9 cellular contexts compared by ENCODE assay signal in the genomic region with DNA sequence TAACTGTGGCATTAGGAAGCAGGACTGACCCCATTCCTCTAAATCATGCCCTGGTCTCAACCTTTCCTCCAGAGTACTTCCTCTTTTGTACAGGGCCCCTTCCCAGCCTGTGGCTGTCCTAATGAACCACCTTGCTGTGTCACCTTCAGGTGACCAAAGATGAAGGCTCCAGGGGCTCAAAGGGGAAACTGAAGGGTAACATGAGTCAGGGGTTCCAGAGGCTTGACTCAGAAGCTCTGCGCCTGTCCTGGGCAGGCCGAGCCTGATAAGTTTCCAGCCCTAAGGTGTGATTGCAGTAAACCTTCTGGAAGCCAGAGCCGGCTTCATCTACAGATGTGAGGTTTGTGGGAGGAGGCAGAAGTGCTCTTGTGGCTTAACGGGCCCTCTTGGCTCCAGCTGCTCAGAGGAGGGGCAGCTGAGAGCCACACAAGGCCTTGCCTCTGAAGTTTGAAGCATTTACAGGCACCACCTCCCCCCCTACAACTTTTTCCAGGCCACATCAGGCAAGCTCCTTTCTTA.
DNase-seq lines count a peak whose midpoint lies in the region; ATAC-seq, FAIRE-seq and TF ChIP-seq lines count a peak whose summit lies in the region.
"Had no signal": no experiment of that assay in that cellular context is flagged by ENCODE, and none has a peak within 500 bp of the region (broad histone marks: within the 10 kb centered on the region; RNA-seq: fewer than 3 reads in every experiment).

No MANE protein-coding gene starts in this region.

- no peak for TF ChIP-seq CTCF in neural progenitor cell (IDR thresholded peaks at IDR 0.05)

- peak; percentile 72 for ATAC-seq in GM18502 (IDR thresholded peaks at IDR 0.05; ENCODE audit: poor library complexity, unreplicated experiment)
- ATAC-seq in HG02571 (IDR thresholded peaks at IDR 0.05; ENCODE audit: unreplicated experiment): peak; percentile 55

- peaks cover 6% of the 10 kb centered on the region for H3K4me1 ChIP-seq in neural progenitor cell
- H3K4me1 ChIP-seq: parathyroid adenoma had no signal

- no peak overlapping the region for H3K4me3 ChIP-seq in neural progenitor cell

- no peak overlapping the region for H3K27ac ChIP-seq in neural progenitor cell
- H3K27ac ChIP-seq: parathyroid adenoma had no signal

- no peaks in the 10 kb centered on the region for H3F3A ChIP-seq in neural progenitor cell (ENCODE audit: low read depth)

- H2AFZ ChIP-seq in neural progenitor cell (replicated peaks): no peak overlapping the region
- H2AFZ ChIP-seq: parathyroid adenoma had no signal

- DNase-seq in NOMO-1 treated with dmso at 0.1 percent for 144 hours (lab: John Stamatoyannopoulos, UW; ENCODE audit: unreplicated experiment) (peak; percentile 26), neural progenitor cell (ENCODE audit: low spot score) (no peak), NCI-H2196 (lab: John Stamatoyannopoulos, UW; ENCODE audit: unreplicated experiment) (no peak), NCI-H146 treated with DMSO at 0.1 percent for 48 hours (lab: John Stamatoyannopoulos, UW; ENCODE audit: unreplicated experiment) (no peak), HTR-8/SVneo (ENCODE audit: insufficient read length, low spot score) (no peak)
- peak; percentile 64 for DNase-seq in activated naive CD4-positive, alpha-beta T cell treated with anti-CD3 and anti-CD28 coated beads, Interleukin-2, amount 50 U/mL, for 16 hours

- no peaks in the 10 kb centered on the region for H3K9me3 Mint-ChIP-seq in neural progenitor cell

- no peaks in the 10 kb centered on the region for H3K27me3 ChIP-seq in neural progenitor cell

- peaks cover 36% of the 10 kb centered on the region for H3K4me1 Mint-ChIP-seq in neural progenitor cell

- peaks cover 2% of the 10 kb centered on the region for H3K36me3 Mint-ChIP-seq in neural progenitor cell

- no peaks in the 10 kb centered on the region for H3K36me3 ChIP-seq in neural progenitor cell

- H3K27ac Mint-ChIP-seq in neural progenitor cell: peak overlapping the region; percentile 91

- H3K9me3 ChIP-seq in neural progenitor cell (ENCODE audit: low read depth): no peaks in the 10 kb centered on the region

- H3K4me3 Mint-ChIP-seq in neural progenitor cell: no peak overlapping the region

- no peak overlapping the region for H3K4me2 ChIP-seq in neural progenitor cell

- no peak overlapping the region for H3K9ac ChIP-seq in neural progenitor cell
- H3K9ac ChIP-seq: parathyroid adenoma had no signal

- H4K20me1 ChIP-seq in neural progenitor cell (ENCODE audit: low read depth): no peaks in the 10 kb centered on the region

- no peak for FAIRE-seq in HTR-8/SVneo (lab: Jason Lieb, UNC)

- peaks cover 6% of the 10 kb centered on the region for H3K27me3 Mint-ChIP-seq in neural progenitor cell (ENCODE audit: insufficient read depth, low read depth)

- no peaks in the 10 kb centered on the region for H3K79me2 ChIP-seq in neural progenitor cell (ENCODE audit: low read depth)
- H3K79me2 ChIP-seq: parathyroid adenoma had no signal

Comparison
In these comparisons a context has a peak if more than half of its experiments do, and no peak if none do; other contexts are left out.
1. DNase-seq: peak in NOMO-1 treated with dmso at 0.1 percent for 144 hours (single experiment) and activated naive CD4-positive, alpha-beta T cell treated with anti-CD3 and anti-CD28 coated beads, Interleukin-2, amount 50 U/mL, for 16 hours (single experiment); none in neural progenitor cell (single experiment), NCI-H2196 (single experiment), NCI-H146 treated with DMSO at 0.1 percent for 48 hours (single experiment) and HTR-8/SVneo (single experiment).